In genomic region chr12:55729592-55730446, GRCh38 we compare ENCODE assay signal across 7 cellular contexts. TPM values are rescaled to one million over a fixed set of nuclear protein-coding genes. Genes with fewer than 3 reads are reported as not detected.
DNase-seq lines count a peak whose midpoint lies in the region; ATAC-seq, FAIRE-seq and TF ChIP-seq lines count a peak whose summit lies in the region.

No MANE protein-coding gene starts in this region.

- under 1% methylated on average over 25 of the region's 25 CpGs for WGBS in right cardiac atrium

- intact Hi-C loops in ascending aorta (cut with DNase I) (loop anchor here (2.0 to 10.0 kb wide), 2 partner anchors 49 to 1305 kb away; a partner anchor contains a TSS), right cardiac atrium (cut with DNase I) (no loop called here), posterior vena cava (cut with DNase I) (loop anchor here in 1 of 2 donors (5.0 kb wide), 1 partner anchor 48 kb away; a partner anchor contains a TSS)

- H3K4me1 ChIP-seq in ascending aorta (peaks cover 13 to 33% of the 10 kb centered on the region in 2 donors), right cardiac atrium (ENCODE audit: control insufficient read depth, insufficient read depth, low read length) (peaks cover 4% of the 10 kb centered on the region)

- ATAC-seq in HG02588 (IDR thresholded peaks at IDR 0.05; ENCODE audit: unreplicated experiment) (peak; percentile 43), SK-N-SH treated with all-trans-retinoic acid at 6 μM for 48 hours (peak; percentile 84), right cardiac atrium (peak; percentile 82 to 84)

- TF ChIP-seq POLR2A in GM12892 (IDR thresholded peaks at IDR 0.05; ENCODE audit: low read depth, low read length), result peak; percentile 32; the same call in 1 of the 2 replicates

- no peak for TF ChIP-seq CTCF in ascending aorta (IDR thresholded peaks at IDR 0.05)

- H3K9me3 ChIP-seq in ascending aorta, result no peaks in the 10 kb centered on the region
- H3K9me3 ChIP-seq in right cardiac atrium (ENCODE audit: control insufficient read depth, low read length), result no peaks in the 10 kb centered on the region

- peaks cover 10 to 25% of the 10 kb centered on the region in 2 donors for H3K36me3 ChIP-seq in ascending aorta

- FAIRE-seq in GM12892 (lab: Jason Lieb, UNC), result no peak

- H3K4me3 ChIP-seq in ascending aorta, result peak overlapping the region; percentile 80 to 98
- H3K4me3 ChIP-seq in right cardiac atrium (ENCODE audit: low read length), result peak overlapping the region; percentile 97

- DNase-seq in GM12892 (ENCODE audit: insufficient read length), result peak; percentile 73
- DNase-seq in NCI-H1048 (lab: John Stamatoyannopoulos, UW), result peak; percentile 71
- DNase-seq in ascending aorta (ENCODE audit: low spot score in 2 of 2), result peak; percentile 79 to 97
- peak; percentile 94 to 97 (median 96) for DNase-seq in right cardiac atrium
- peak; percentile 97 for DNase-seq in posterior vena cava (ENCODE audit: low spot score)

- H3K27me3 ChIP-seq in ascending aorta, result no peaks in the 10 kb centered on the region
- H3K27me3 ChIP-seq in right cardiac atrium (ENCODE audit: control insufficient read depth, insufficient read depth), result no peaks in the 10 kb centered on the region

- peak overlapping the region; percentile 99 for H3K27ac ChIP-seq in ascending aorta
- H3K27ac ChIP-seq in right cardiac atrium (ENCODE audit: low read length), result peak overlapping the region; percentile 99

TF ChIP-seq in SK-N-SH treated with all-trans-retinoic acid at 6 μM for 48 hours, 23 proteins besides CTCF, POLR2A, EP300 and RAD21:
- TF ChIP-seq PATZ1 (CRISPR knock-in tag; IDR thresholded peaks at IDR 0.05; ENCODE audit: borderline replicate concordance) (no peak), GLIS3 (CRISPR knock-in tag; IDR thresholded peaks at IDR 0.05) (no peak), ESRRG (CRISPR knock-in tag; IDR thresholded peaks at IDR 0.05) (0 out of 2 replicates have a peak, but pooled peaks have one; percentile 25), TCF4 (CRISPR knock-in tag; IDR thresholded peaks at IDR 0.05; ENCODE audit: borderline replicate concordance) (peak; percentile 47; the same call in 1 of the 2 replicates), ZC3H10 (CRISPR knock-in tag; IDR thresholded peaks at IDR 0.05) (no peak), ARNTL (CRISPR knock-in tag; IDR thresholded peaks at IDR 0.05; ENCODE audit: borderline replicate concordance, low read depth) (no peak), CSDC2 (CRISPR knock-in tag; IDR thresholded peaks at IDR 0.05) (no peak), BACH2 (CRISPR knock-in tag; IDR thresholded peaks at IDR 0.05; ENCODE audit: borderline replicate concordance) (no peak), ISL1 (CRISPR knock-in tag; IDR thresholded peaks at IDR 0.05) (no peak), ZFP3 (CRISPR knock-in tag; IDR thresholded peaks at IDR 0.05) (no peak), ZNF70 (CRISPR knock-in tag; IDR thresholded peaks at IDR 0.05) (no peak), RARB (CRISPR knock-in tag; IDR thresholded peaks at IDR 0.05) (no peak), ZNF8 (CRISPR knock-in tag; IDR thresholded peaks at IDR 0.05) (no peak), SNAI2 (CRISPR knock-in tag; IDR thresholded peaks at IDR 0.05) (no peak), ZNF565 (CRISPR knock-in tag; conservative IDR thresholded peaks at IDR 0.05; ENCODE audit: low read depth) (no peak), PPARA (CRISPR knock-in tag; IDR thresholded peaks at IDR 0.05; ENCODE audit: borderline replicate concordance) (no peak)
- TF ChIP-seq, protein P1, sequence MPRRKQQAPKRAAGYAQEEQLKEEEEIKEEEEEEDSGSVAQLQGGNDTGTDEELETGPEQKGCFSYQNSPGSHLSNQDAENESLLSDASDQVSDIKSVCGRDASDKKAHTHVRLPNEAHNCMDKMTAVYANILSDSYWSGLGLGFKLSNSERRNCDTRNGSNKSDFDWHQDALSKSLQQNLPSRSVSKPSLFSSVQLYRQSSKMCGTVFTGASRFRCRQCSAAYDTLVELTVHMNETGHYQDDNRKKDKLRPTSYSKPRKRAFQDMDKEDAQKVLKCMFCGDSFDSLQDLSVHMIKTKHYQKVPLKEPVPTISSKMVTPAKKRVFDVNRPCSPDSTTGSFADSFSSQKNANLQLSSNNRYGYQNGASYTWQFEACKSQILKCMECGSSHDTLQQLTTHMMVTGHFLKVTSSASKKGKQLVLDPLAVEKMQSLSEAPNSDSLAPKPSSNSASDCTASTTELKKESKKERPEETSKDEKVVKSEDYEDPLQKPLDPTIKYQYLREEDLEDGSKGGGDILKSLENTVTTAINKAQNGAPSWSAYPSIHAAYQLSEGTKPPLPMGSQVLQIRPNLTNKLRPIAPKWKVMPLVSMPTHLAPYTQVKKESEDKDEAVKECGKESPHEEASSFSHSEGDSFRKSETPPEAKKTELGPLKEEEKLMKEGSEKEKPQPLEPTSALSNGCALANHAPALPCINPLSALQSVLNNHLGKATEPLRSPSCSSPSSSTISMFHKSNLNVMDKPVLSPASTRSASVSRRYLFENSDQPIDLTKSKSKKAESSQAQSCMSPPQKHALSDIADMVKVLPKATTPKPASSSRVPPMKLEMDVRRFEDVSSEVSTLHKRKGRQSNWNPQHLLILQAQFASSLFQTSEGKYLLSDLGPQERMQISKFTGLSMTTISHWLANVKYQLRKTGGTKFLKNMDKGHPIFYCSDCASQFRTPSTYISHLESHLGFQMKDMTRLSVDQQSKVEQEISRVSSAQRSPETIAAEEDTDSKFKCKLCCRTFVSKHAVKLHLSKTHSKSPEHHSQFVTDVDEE (CRISPR knock-in tag; IDR thresholded peaks at IDR 0.05), result no peak
- TF ChIP-seq, protein P2, sequence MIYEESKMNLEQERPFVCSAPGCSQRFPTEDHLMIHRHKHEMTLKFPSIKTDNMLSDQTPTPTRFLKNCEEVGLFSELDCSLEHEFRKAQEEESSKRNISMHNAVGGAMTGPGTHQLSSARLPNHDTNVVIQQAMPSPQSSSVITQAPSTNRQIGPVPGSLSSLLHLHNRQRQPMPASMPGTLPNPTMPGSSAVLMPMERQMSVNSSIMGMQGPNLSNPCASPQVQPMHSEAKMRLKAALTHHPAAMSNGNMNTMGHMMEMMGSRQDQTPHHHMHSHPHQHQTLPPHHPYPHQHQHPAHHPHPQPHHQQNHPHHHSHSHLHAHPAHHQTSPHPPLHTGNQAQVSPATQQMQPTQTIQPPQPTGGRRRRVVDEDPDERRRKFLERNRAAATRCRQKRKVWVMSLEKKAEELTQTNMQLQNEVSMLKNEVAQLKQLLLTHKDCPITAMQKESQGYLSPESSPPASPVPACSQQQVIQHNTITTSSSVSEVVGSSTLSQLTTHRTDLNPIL (CRISPR knock-in tag; IDR thresholded peaks at IDR 0.05; ENCODE audit: low read depth), result no peak

RNA-seq across cellular contexts. Expression of gene CD63, which starts 1.0 kb away (rescaled TPM):
- polyA plus RNA-seq in GM12892 (2012; ENCODE audit: missing spikeins), result 131 TPM
- total RNA-seq in ascending aorta, result 566 TPM
- 1,000 to 10,000 TPM; 1,076 to 1,430 (median 1,264) TPM for total RNA-seq in right cardiac atrium
- polyA plus RNA-seq in right cardiac atrium, result 1,376 TPM
- 1,000 to 10,000 TPM; 1,385 to 1,570 TPM for total RNA-seq in posterior vena cava

RNA-seq across cellular contexts. Expression of gene RDH5, which starts 9.6 kb away (rescaled TPM):
- polyA plus RNA-seq in GM12892 (2012; ENCODE audit: missing spikeins), result 3.9 TPM
- total RNA-seq in ascending aorta (3.6 TPM), right cardiac atrium (10 to 100 TPM; 15.9 to 27.7 (median 23.3) TPM), posterior vena cava (10 to 100 TPM; 19.2 to 39.7 TPM)
- polyA plus RNA-seq in right cardiac atrium, result 24.1 TPM

RNA-seq across cellular contexts. Expression of gene GDF11, which starts 13.1 kb away (rescaled TPM):
- 3.0 TPM for polyA plus RNA-seq in GM12892 (2012; ENCODE audit: missing spikeins)
- total RNA-seq in ascending aorta (1.6 TPM), right cardiac atrium (10 to 100 TPM; 16.2 to 17.5 (median 16.7) TPM), posterior vena cava (10 to 100 TPM in 1 of 2 donors, 1 to 10 TPM in 1; 8.4 to 11.0 TPM)
- 11.5 TPM for polyA plus RNA-seq in right cardiac atrium

RNA-seq across cellular contexts. Expression of gene BLOC1S1, which starts 14.0 kb away (rescaled TPM):
- polyA plus RNA-seq in GM12892 (2012; ENCODE audit: missing spikeins), result 87.6 TPM
- 57.2 TPM for total RNA-seq in ascending aorta
- total RNA-seq in right cardiac atrium, result 100 to 1,000 TPM; 134 to 149 (median 139) TPM
- 205 TPM for polyA plus RNA-seq in right cardiac atrium
- 100 to 1,000 TPM; 115 to 118 TPM for total RNA-seq in posterior vena cava

RNA-seq across cellular contexts. Expression of gene ITGA7, which starts 22.1 kb away (rescaled TPM):
- 2.2 TPM for polyA plus RNA-seq in GM12892 (2012; ENCODE audit: missing spikeins)
- total RNA-seq in ascending aorta (246 TPM), right cardiac atrium (100 to 1,000 TPM; 465 to 674 (median 604) TPM), posterior vena cava (100 to 1,000 TPM; 497 to 570 TPM)
- polyA plus RNA-seq in right cardiac atrium, result 288 TPM

Comparison
In these comparisons a context has a peak if more than half of its experiments do, and no peak if none do; other contexts are left out.
1. Peak in every context shown above with its lines: DNase-seq, ATAC-seq, H3K4me3 ChIP-seq and H3K27ac ChIP-seq.